ENCODE assay signal across 14 cellular contexts in genomic region chr2:24768601-24769000, GRCh38. TPM values are rescaled to one million over a fixed set of nuclear protein-coding genes. Genes with fewer than 3 reads are reported as not detected.
A peak's percentile ranks its signal among the peaks of the same experiment; 100 is the strongest.
DNase-seq lines count a peak whose midpoint lies in the region; ATAC-seq and TF ChIP-seq lines count a peak whose summit lies in the region.
"Had no signal": no experiment of that assay in that cellular context is flagged by ENCODE, and none has a peak within 500 bp of the region (broad histone marks: within the 10 kb centered on the region; RNA-seq: fewer than 3 reads in every experiment).

No MANE protein-coding gene starts in this region.

- no peak overlapping the region for H2BK12ac ChIP-seq in trophoblast cell (ENCODE audit: low read length)

- TF ChIP-seq CTCF in heart left ventricle (IDR thresholded peaks at IDR 0.05) (no peak), type B pancreatic cell (conservative IDR thresholded peaks at IDR 0.05) (no peak)

- no peak overlapping the region for H4K8ac ChIP-seq in trophoblast cell (ENCODE audit: low read depth, low read length)

- H2AK5ac ChIP-seq in trophoblast cell (ENCODE audit: low read length), result no peak overlapping the region

- in situ Hi-C loops in KBM-7 (cut with MboI; ENCODE audit: low pct_unique_long_range_greater_than_20kb, low sequenced_read_pairs), result no loop called here

- no peaks in the 10 kb centered on the region for H3K79me1 ChIP-seq in trophoblast cell (ENCODE audit: low read length)

- no peak overlapping the region for H3K27ac Mint-ChIP-seq in type B pancreatic cell
- H3K27ac Mint-ChIP-seq: HFFc6 had no signal

- peaks cover 0 to 17% (median 0%) of the 10 kb centered on the region in 12 donors for H3K4me1 ChIP-seq in heart left ventricle
- peaks cover 0 to 3% of the 10 kb centered on the region in 2 experiments for H3K4me1 ChIP-seq in trophoblast cell (ENCODE audit: control insufficient read depth in 1 of 2, insufficient read depth in 2 of 2, low read length in 2 of 2)

- no peak overlapping the region for H3K23ac ChIP-seq in trophoblast cell (ENCODE audit: low read length)

- H3K4me3 ChIP-seq in heart left ventricle (no peak overlapping the region), trophoblast cell (ENCODE audit: low read depth, low read length) (no peak overlapping the region)

- peak overlapping the region in 4 of 12 donors; percentile 4 to 45 (median 12) for H3K27ac ChIP-seq in heart left ventricle
- no peak overlapping the region for H3K27ac ChIP-seq in trophoblast cell (ENCODE audit: low read depth, low read length)
- H3K27ac ChIP-seq: KMS-11 had no signal

- H3K27me3 ChIP-seq in heart left ventricle (no peaks in the 10 kb centered on the region), trophoblast cell (ENCODE audit: insufficient read depth, low read length) (no peaks in the 10 kb centered on the region)

- H3K36me3 Mint-ChIP-seq in type B pancreatic cell, result peaks cover 36% of the 10 kb centered on the region

- no peak overlapping the region for H3K14ac ChIP-seq in trophoblast cell (ENCODE audit: low read length)

- H2BK120ac ChIP-seq in trophoblast cell (ENCODE audit: insufficient read depth, low read length, poor library complexity), result no peak overlapping the region

- no peak overlapping the region for H2AFZ ChIP-seq in trophoblast cell (ENCODE audit: insufficient read depth, low read length, poor library complexity)

- H3K9me3 Mint-ChIP-seq in type B pancreatic cell, result no peaks in the 10 kb centered on the region
- H3K9me3 Mint-ChIP-seq: HFFc6 had no signal

- 62 to 71% (median 64%) methylated on average over 7 of the region's 7 CpGs for WGBS in heart left ventricle, 4 donors
- WGBS in trophoblast cell (ENCODE audit: extremely low coverage, insufficient coverage, insufficient read length), result no CpG with 5 or more reads among the region's 7 CpGs

- H4K91ac ChIP-seq in trophoblast cell (ENCODE audit: low read depth, low read length), result no peak overlapping the region

- no peak overlapping the region for H3K4me3 Mint-ChIP-seq in type B pancreatic cell
- H3K4me3 Mint-ChIP-seq: HFFc6 had no signal

- no peaks in the 10 kb centered on the region for H3K9me3 ChIP-seq in heart left ventricle
- peaks cover 2% of the 10 kb centered on the region for H3K9me3 ChIP-seq in trophoblast cell (ENCODE audit: insufficient read depth, low read depth, low read length)

- ATAC-seq in Right ventricle myocardium inferior (peak; percentile 70), heart left ventricle (peak in 3 of 4 donors; percentile 59 to 74 (median 65))
- ATAC-seq: HepG2 had no signal

- H3K4ac ChIP-seq in trophoblast cell (ENCODE audit: low read depth, low read length), result no peak overlapping the region

- H3K4me2 ChIP-seq in trophoblast cell (ENCODE audit: low read length), result no peak overlapping the region

- no peak for TF ChIP-seq POLR2A in heart left ventricle (IDR thresholded peaks at IDR 0.05)

- peak overlapping the region; percentile 67 for H3K9ac ChIP-seq in trophoblast cell (ENCODE audit: low read length)
- H3K9ac ChIP-seq: KMS-11 had no signal

- H3K36me3 ChIP-seq in heart left ventricle (peaks cover 0 to 64% (median 51%) of the 10 kb centered on the region in 9 donors), trophoblast cell (ENCODE audit: control insufficient read depth in 1 of 2, insufficient read depth in 2 of 2, low read length in 2 of 2) (peaks cover 0 to 2% of the 10 kb centered on the region in 2 experiments)

- no peaks in the 10 kb centered on the region for H3K27me3 Mint-ChIP-seq in type B pancreatic cell

- peak; percentile 81 for DNase-seq in Right ventricle myocardium inferior (ENCODE audit: missing footprints)
- no peak for DNase-seq in cardiac septum (ENCODE audit: low spot score)
- peak; percentile 37 to 73 (median 52) for DNase-seq in heart left ventricle
- DNase-seq in trophoblast cell, result no peak
- DNase-seq in KBM-7, result no peak
- no peak for DNase-seq in type B pancreatic cell (ENCODE audit: extremely low spot score, unreplicated experiment)
- no peak for DNase-seq in NCI-H524 treated with DMSO at 0.1 percent for 48 hours (lab: John Stamatoyannopoulos, UW)
- DNase-seq: GF-D8, HFFc6, NCI-H1436, NCI-H2171 treated with DMSO at 0.1 percent for 48 hours, NCI-H446 treated with DMSO at 0.1 percent for 48 hours had no signal

- no peaks in the 10 kb centered on the region for H3K79me2 ChIP-seq in trophoblast cell (ENCODE audit: control insufficient read depth, insufficient read depth, low read length, poor library complexity)

- H2BK5ac ChIP-seq in trophoblast cell (ENCODE audit: low read depth, low read length, poor library complexity), result no peak overlapping the region

- H3K4me1 Mint-ChIP-seq in type B pancreatic cell (ENCODE audit: unreplicated experiment), result peaks cover 11% of the 10 kb centered on the region

- no peak overlapping the region for H3K18ac ChIP-seq in trophoblast cell (ENCODE audit: low read length)

- H4K12ac ChIP-seq in trophoblast cell (ENCODE audit: low read depth, low read length), result no peak overlapping the region

- intact Hi-C loops in Right ventricle myocardium inferior (cut with DNase I), result no loop called here
- intact Hi-C loops in cardiac septum (cut with DNase I), result no loop called here
- intact Hi-C loops in heart left ventricle (cut with DNase I), result no loop called here

RNA-seq across cellular contexts. Expression of gene PTRHD1, which starts 24.6 kb away (rescaled TPM):
- total RNA-seq in Right ventricle myocardium inferior (33.4 TPM), cardiac septum (23.2 TPM), heart left ventricle (10 to 100 TPM; 12.6 to 37.1 (median 31.1) TPM), type B pancreatic cell (ENCODE audit: low replicate concordance) (23.1 TPM in 2 replicates)
- 10 to 100 TPM; 17.4 to 19.7 TPM for polyA plus RNA-seq in heart left ventricle
- polyA plus RNA-seq in trophoblast cell (2013), result 43.4 and 50.7 TPM in 2 replicates

RNA-seq across cellular contexts. Expression of gene CENPO, which starts 24.6 kb away (rescaled TPM):
- total RNA-seq in Right ventricle myocardium inferior, result 3.0 TPM
- 2.3 TPM for total RNA-seq in cardiac septum
- total RNA-seq in heart left ventricle, result 1 to 10 TPM; 1.6 to 9.2 (median 2.7) TPM
- 1 to 10 TPM; 1.5 to 2.4 TPM for polyA plus RNA-seq in heart left ventricle
- polyA plus RNA-seq in trophoblast cell (2013), result 24.4 and 24.5 TPM in 2 replicates
- total RNA-seq in type B pancreatic cell (ENCODE audit: low replicate concordance), result 14.4 and 39.7 TPM in 2 replicates

Comparison
In these comparisons a context has a peak if more than half of its experiments do, and no peak if none do; other contexts are left out.
1. DNase-seq: peak in Right ventricle myocardium inferior (single experiment) and heart left ventricle (5 of 5); none in cardiac septum (single experiment), trophoblast cell (0 of 2), KBM-7 (single experiment), type B pancreatic cell (single experiment) and NCI-H524 treated with DMSO at 0.1 percent for 48 hours (single experiment).